In genomic region chr2:182920631-182921056, GRCh38 we compare ENCODE assay signal across 16 cellular contexts. TPM values are rescaled to one million over a fixed set of nuclear protein-coding genes. Genes with fewer than 3 reads are reported as not detected.
A peak's percentile ranks its signal among the peaks of the same experiment; 100 is the strongest.
DNase-seq lines count a peak whose midpoint lies in the region; ATAC-seq and TF ChIP-seq lines count a peak whose summit lies in the region.
"Had no signal": no experiment of that assay in that cellular context is flagged by ENCODE, and none has a peak within 500 bp of the region (broad histone marks: within the 10 kb centered on the region; RNA-seq: fewer than 3 reads in every experiment).

No MANE protein-coding gene starts in this region.

- no peaks in the 10 kb centered on the region for H3K27me3 Mint-ChIP-seq in stimulated activated memory B cell treated with anti-CD40 and anti-IgM and Interleukin-4, amounts not matched to agents 10 μg/mL and 1 μg/mL and 100 μg/mL, for 72 hours
- no peaks in the 10 kb centered on the region for H3K27me3 Mint-ChIP-seq in chondrocyte (ENCODE audit: low read depth)
- H3K27me3 Mint-ChIP-seq in CD4-positive, alpha-beta memory T cell, result no peaks in the 10 kb centered on the region
- H3K27me3 Mint-ChIP-seq: activated T-helper 17 cell treated with anti-CD3 and anti-CD28 coated beads, Interleukin-2, amount 50 U/mL, for 72 hours had no signal

- ATAC-seq in HG02610 (IDR thresholded peaks at IDR 0.05; ENCODE audit: unreplicated experiment) (peak; percentile 81), HG03571 (IDR thresholded peaks at IDR 0.05; ENCODE audit: unreplicated experiment) (peak; percentile 70)
- peak; percentile 32 for ATAC-seq in stimulated activated memory B cell treated with anti-CD40 and anti-IgM and Interleukin-4, amounts not matched to agents 10 μg/mL and 1 μg/mL and 100 μg/mL, for 72 hours
- ATAC-seq: activated T-helper 17 cell treated with anti-CD3 and anti-CD28 coated beads, Interleukin-2, amount 50 U/mL, for 72 hours; naive thymus-derived CD8-positive, alpha-beta T cell had no signal

- CTCF ChIA-PET in CD4-positive, alpha-beta memory T cell (lab: Charles Lee; ENCODE audit: partially characterized antibody), result no interaction called here

- H3K4me1 Mint-ChIP-seq in stimulated activated memory B cell treated with anti-CD40 and anti-IgM and Interleukin-4, amounts not matched to agents 10 μg/mL and 1 μg/mL and 100 μg/mL, for 72 hours, result no peaks in the 10 kb centered on the region
- peaks cover 40% of the 10 kb centered on the region for H3K4me1 Mint-ChIP-seq in chondrocyte (ENCODE audit: low read depth)
- H3K4me1 Mint-ChIP-seq in CD4-positive, alpha-beta memory T cell, result no peaks in the 10 kb centered on the region
- H3K4me1 Mint-ChIP-seq: activated T-helper 17 cell treated with anti-CD3 and anti-CD28 coated beads, Interleukin-2, amount 50 U/mL, for 72 hours; naive thymus-derived CD8-positive, alpha-beta T cell had no signal

- no peaks in the 10 kb centered on the region for H3K36me3 Mint-ChIP-seq in stimulated activated memory B cell treated with anti-CD40 and anti-IgM and Interleukin-4, amounts not matched to agents 10 μg/mL and 1 μg/mL and 100 μg/mL, for 72 hours
- H3K36me3 Mint-ChIP-seq in chondrocyte (ENCODE audit: low read depth), result peaks cover 25% of the 10 kb centered on the region
- peaks cover 5 to 32% of the 10 kb centered on the region in 2 donors for H3K36me3 Mint-ChIP-seq in CD4-positive, alpha-beta memory T cell
- H3K36me3 Mint-ChIP-seq: naive thymus-derived CD8-positive, alpha-beta T cell had no signal

- POLR2A ChIA-PET in CD4-positive, alpha-beta memory T cell (lab: Charles Lee; ENCODE audit: partially characterized antibody), result no interaction called here

- H3K27ac Mint-ChIP-seq in stimulated activated memory B cell treated with anti-CD40 and anti-IgM and Interleukin-4, amounts not matched to agents 10 μg/mL and 1 μg/mL and 100 μg/mL, for 72 hours, result no peak overlapping the region
- H3K27ac Mint-ChIP-seq in chondrocyte (ENCODE audit: unreplicated experiment), result no peak overlapping the region
- H3K27ac Mint-ChIP-seq in CD4-positive, alpha-beta memory T cell, result no peak overlapping the region
- H3K27ac Mint-ChIP-seq: activated T-helper 17 cell treated with anti-CD3 and anti-CD28 coated beads, Interleukin-2, amount 50 U/mL, for 72 hours had no signal

- no peaks in the 10 kb centered on the region for H3K36me3 ChIP-seq in CD4-positive, alpha-beta memory T cell (ENCODE audit: insufficient read depth, low read length)

- TF ChIP-seq CTCF in chondrocyte (IDR thresholded peaks at IDR 0.05), result no peak

- intact Hi-C loops in CD4-positive, alpha-beta memory T cell (cut with micrococcal nuclease), result no loop called here

- peak; percentile 10 for DNase-seq in DMS79 (lab: John Stamatoyannopoulos, UW)
- no peak for DNase-seq in DMS79 treated with DMSO at 0.1 percent for 48 hours (lab: John Stamatoyannopoulos, UW)
- DNase-seq in effector CD4-positive, alpha-beta T cell, result no peak
- DNase-seq in chondrocyte (ENCODE audit: low spot score), result no peak
- no peak for DNase-seq in CD4-positive, alpha-beta memory T cell
- DNase-seq: activated CD4-positive, CD25-positive, alpha-beta regulatory T cell; DMS 273 treated with DMSO at 0.1 percent for 48 hours; naive thymus-derived CD8-positive, alpha-beta T cell; NCI-H510A; SHP77 treated with DMSO at 0.1 percent for 48 hours had no signal

- H3K4me3 Mint-ChIP-seq in stimulated activated memory B cell treated with anti-CD40 and anti-IgM and Interleukin-4, amounts not matched to agents 10 μg/mL and 1 μg/mL and 100 μg/mL, for 72 hours, result no peak overlapping the region
- no peak overlapping the region for H3K4me3 Mint-ChIP-seq in chondrocyte (ENCODE audit: unreplicated experiment)
- no peak overlapping the region for H3K4me3 Mint-ChIP-seq in CD4-positive, alpha-beta memory T cell
- H3K4me3 Mint-ChIP-seq: activated T-helper 17 cell treated with anti-CD3 and anti-CD28 coated beads, Interleukin-2, amount 50 U/mL, for 72 hours; naive thymus-derived CD8-positive, alpha-beta T cell had no signal

- H3K4me3 ChIP-seq in CD4-positive, alpha-beta memory T cell (ENCODE audit: low read length in 2 of 2), result no peak overlapping the region
- H3K4me3 ChIP-seq: smooth muscle cell had no signal

- H3K27me3 ChIP-seq in CD4-positive, alpha-beta memory T cell (ENCODE audit: insufficient read depth, low read length), result no peaks in the 10 kb centered on the region

- no peaks in the 10 kb centered on the region for H3K9me3 ChIP-seq in CD4-positive, alpha-beta memory T cell (ENCODE audit: control insufficient read depth in 1 of 2, low read length in 2 of 2)

- no peaks in the 10 kb centered on the region for H3K9me3 Mint-ChIP-seq in stimulated activated memory B cell treated with anti-CD40 and anti-IgM and Interleukin-4, amounts not matched to agents 10 μg/mL and 1 μg/mL and 100 μg/mL, for 72 hours
- H3K9me3 Mint-ChIP-seq in chondrocyte (ENCODE audit: low read depth), result no peaks in the 10 kb centered on the region
- no peaks in the 10 kb centered on the region for H3K9me3 Mint-ChIP-seq in CD4-positive, alpha-beta memory T cell
- H3K9me3 Mint-ChIP-seq: activated T-helper 17 cell treated with anti-CD3 and anti-CD28 coated beads, Interleukin-2, amount 50 U/mL, for 72 hours; naive thymus-derived CD8-positive, alpha-beta T cell had no signal

- no peaks in the 10 kb centered on the region for H3K4me1 ChIP-seq in CD4-positive, alpha-beta memory T cell (ENCODE audit: insufficient read depth, low read length)

- no peak overlapping the region for H3K27ac ChIP-seq in CD4-positive, alpha-beta memory T cell (ENCODE audit: low read depth, low read length)
- H3K27ac ChIP-seq: 22Rv1 had no signal

RNA-seq across cellular contexts. Expression of gene FRZB, which starts 54.2 kb away (rescaled TPM):
- total RNA-seq in chondrocyte, result 13.8 to 31.6 TPM (median 15.0 TPM) in 3 replicates
- total RNA-seq in CD4-positive, alpha-beta memory T cell, result not detected
- polyA plus RNA-seq in CD4-positive, alpha-beta memory T cell, result under 1 TPM in 1 of 2 donors, not detected in 1; 0.43 TPM
- total RNA-seq: activated T-helper 17 cell treated with anti-CD3 and anti-CD28 coated beads, Interleukin-2, amount 50 U/mL, for 72 hours; naive thymus-derived CD8-positive, alpha-beta T cell had no signal
- polyA plus RNA-seq: naive thymus-derived CD8-positive, alpha-beta T cell had no signal

Comparison
In these comparisons a context has a peak if more than half of its experiments do, and no peak if none do; other contexts are left out.
1. RNA of gene FRZB, which starts 54.2 kb away (total RNA-seq): 13.8 to 31.6 TPM in chondrocyte; not detected in CD4-positive, alpha-beta memory T cell; every median in the first group is over 10 times any median in the second.
2. Peak in every context shown above with its lines, with median percentiles within 50 percentile points of each other: ATAC-seq.